Comparison of ENCODE assay signal across 6 cellular contexts in the genomic region with DNA sequence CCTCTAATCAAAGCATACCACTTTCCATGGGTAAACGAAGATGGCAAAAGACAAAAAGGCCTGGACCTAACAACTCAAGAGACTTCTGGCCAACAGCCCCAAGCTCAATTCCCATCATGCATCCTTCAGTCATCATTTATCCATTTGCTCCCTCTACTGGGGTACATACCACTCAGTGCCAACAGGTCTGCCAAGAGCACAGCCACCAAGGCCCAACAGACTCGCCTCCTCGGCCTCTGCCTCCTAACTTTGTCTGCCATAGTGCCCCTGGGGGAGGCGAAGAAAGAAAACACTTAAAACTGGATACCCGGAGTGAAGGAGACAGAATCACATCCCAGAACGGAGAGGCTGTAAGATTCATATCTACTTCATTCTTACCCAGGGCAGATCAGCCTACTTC. TPM values are rescaled to one million over a fixed set of nuclear protein-coding genes. Genes with fewer than 3 reads are reported as not detected.
DNase-seq lines count a peak whose midpoint lies in the region; ATAC-seq and TF ChIP-seq lines count a peak whose summit lies in the region.

No MANE protein-coding gene starts in this region.

- DNase-seq in GM10248 (ENCODE audit: extremely low spot score) (no peak), Panc1 (ENCODE audit: low read depth, low spot score) (no peak), fibroblast of lung (ENCODE audit: low read depth in 2 of 2) (peak; percentile 30 to 34), islet precursor cell (no peak), adrenal gland (no peak)
- no peak for DNase-seq in stimulated activated naive B cell treated with anti-CD40 and anti-IgM and Interleukin-4, amounts not matched to agents 10 μg/mL and 1 μg/mL and 100 μg/mL, for 72 hours

- peak overlapping the region; percentile 82 to 87 for H3K4me3 ChIP-seq in Panc1 (ENCODE audit: low read depth in 2 of 2, low read length in 2 of 2)
- peak overlapping the region; percentile 77 to 94 (median 86) for H3K4me3 ChIP-seq in fibroblast of lung (replicated peaks in 1 of 4; ENCODE audit: control extremely low read depth in 1 of 4, insufficient read depth in 1 of 4, low read depth in 3 of 4, low read length in 4 of 4)
- H3K4me3 ChIP-seq in adrenal gland: peak overlapping the region in 1 of 4 donors; percentile 86

- H3K27ac ChIP-seq in Panc1 (ENCODE audit: low read length): peak overlapping the region; percentile 86
- peak overlapping the region; percentile 89 for H3K27ac ChIP-seq in fibroblast of lung (ENCODE audit: insufficient read depth, low read length)
- H3K27ac ChIP-seq in adrenal gland: no peak overlapping the region

- TF ChIP-seq CTCF in GM10248 (IDR thresholded peaks at IDR 0.05; ENCODE audit: control extremely low read depth, extremely low read depth, low read depth, missing control alignments) (peak; percentile 23), Panc1 (IDR thresholded peaks at IDR 0.05) (no peak), fibroblast of lung (conservative IDR thresholded peaks at IDR 0.05 in 1 of 2, IDR thresholded peaks at IDR 0.05 in 1 of 2; ENCODE audit: low read depth in 1 of 2, low read length in 2 of 2) (no peak), adrenal gland (IDR thresholded peaks at IDR 0.05) (no peak)

- peaks cover 46 to 68% of the 10 kb centered on the region in 2 donors for H3K4me1 Mint-ChIP-seq in stimulated activated naive B cell treated with anti-CD40 and anti-IgM and Interleukin-4, amounts not matched to agents 10 μg/mL and 1 μg/mL and 100 μg/mL, for 72 hours

- H3K27me3 Mint-ChIP-seq in stimulated activated naive B cell treated with anti-CD40 and anti-IgM and Interleukin-4, amounts not matched to agents 10 μg/mL and 1 μg/mL and 100 μg/mL, for 72 hours: no peaks in the 10 kb centered on the region

- peaks cover 7% of the 10 kb centered on the region; the same call in 1 of the 2 replicates for H3K4me1 ChIP-seq in Panc1 (ENCODE audit: control insufficient read depth, insufficient read depth, low read length)
- no peaks in the 10 kb centered on the region for H3K4me1 ChIP-seq in fibroblast of lung (ENCODE audit: control insufficient read depth, extremely low read depth, insufficient read depth, low read length)
- peaks cover 6 to 22% of the 10 kb centered on the region in 2 donors for H3K4me1 ChIP-seq in adrenal gland (replicated peaks in 1 of 2)

- H3K9me3 ChIP-seq in Panc1 (ENCODE audit: control insufficient read depth, insufficient read depth, low read depth, low read length) (no peaks in the 10 kb centered on the region), fibroblast of lung (ENCODE audit: control insufficient read depth, insufficient read depth, low read depth, low read length) (no peaks in the 10 kb centered on the region), adrenal gland (replicated peaks in 1 of 3) (no peaks in the 10 kb centered on the region)

- H3K9ac ChIP-seq in fibroblast of lung (ENCODE audit: insufficient read depth, low read length): peak overlapping the region; percentile 96

- CTCF ChIA-PET in GM10248 (lab: Yijun Ruan, JAX) (interaction anchor here (0.7 to 4.4 kb wide), 8 partner anchors 11 to 269 kb away, joined by 3 to 39 read pairs (median 3); a partner anchor contains a TSS), Panc1 (lab: Charles Lee) (interaction anchor here (0.6 to 1.0 kb wide), 3 partner anchors 11 to 29 kb away, joined by 3 to 5 read pairs (median 3); a partner anchor contains a TSS)

- peak overlapping the region; percentile 91 to 92 for H3K4me3 Mint-ChIP-seq in stimulated activated naive B cell treated with anti-CD40 and anti-IgM and Interleukin-4, amounts not matched to agents 10 μg/mL and 1 μg/mL and 100 μg/mL, for 72 hours

- peak overlapping the region; percentile 7 for H2AFZ ChIP-seq in fibroblast of lung (ENCODE audit: low read length)

- intact Hi-C loops in Panc1 (cut with micrococcal nuclease; ENCODE audit: unreplicated experiment): no loop called here
- intact Hi-C loops in adrenal gland (cut with DNase I): loop anchor here in 1 of 2 donors (5.0 kb wide), 1 partner anchor 39 kb away; a partner anchor contains a TSS

- no peak for ATAC-seq in Panc1
- no peak for ATAC-seq in stimulated activated naive B cell treated with anti-CD40 and anti-IgM and Interleukin-4, amounts not matched to agents 10 μg/mL and 1 μg/mL and 100 μg/mL, for 72 hours (replicated peaks)

- H3K36me3 ChIP-seq in Panc1 (ENCODE audit: control insufficient read depth, insufficient read depth, low read length) (peaks cover 19% of the 10 kb centered on the region; the same call in 1 of the 2 replicates), fibroblast of lung (ENCODE audit: control insufficient read depth, insufficient read depth, low read length) (peaks cover 29% of the 10 kb centered on the region), adrenal gland (replicated peaks in 1 of 2) (peaks cover 0 to 45% of the 10 kb centered on the region in 2 donors)

- WGBS in adrenal gland, 4 donors: 36 to 48% (median 40%) methylated on average over 6 of the region's 6 CpGs

- H3K27me3 ChIP-seq in Panc1 (ENCODE audit: control insufficient read depth, insufficient read depth, low read length) (no peaks in the 10 kb centered on the region), fibroblast of lung (ENCODE audit: control insufficient read depth, insufficient read depth, low read length) (no peaks in the 10 kb centered on the region), adrenal gland (no peaks in the 10 kb centered on the region)

- H4K20me1 ChIP-seq in fibroblast of lung (ENCODE audit: control insufficient read depth, extremely low read depth, insufficient read depth, low read length): no peaks in the 10 kb centered on the region

- no TSS peak for BruUV-seq in Panc1 (replicated peaks; lab: Mats Ljungman, UMichigan)

- peak overlapping the region; percentile 96 for H3K27ac Mint-ChIP-seq in stimulated activated naive B cell treated with anti-CD40 and anti-IgM and Interleukin-4, amounts not matched to agents 10 μg/mL and 1 μg/mL and 100 μg/mL, for 72 hours

- peaks cover 44 to 61% of the 10 kb centered on the region in 2 donors for H3K36me3 Mint-ChIP-seq in stimulated activated naive B cell treated with anti-CD40 and anti-IgM and Interleukin-4, amounts not matched to agents 10 μg/mL and 1 μg/mL and 100 μg/mL, for 72 hours

- peaks cover 21% of the 10 kb centered on the region for H3K79me2 ChIP-seq in fibroblast of lung (ENCODE audit: control insufficient read depth, insufficient read depth, low read length)

- POLR2A ChIA-PET in GM10248 (lab: Yijun Ruan, JAX): interaction anchor here (1.0 to 2.1 kb wide), 7 partner anchors 8 to 39 kb away, joined by 3 to 6 read pairs (median 5); a partner anchor contains a TSS
- POLR2A ChIA-PET in Panc1 (lab: Charles Lee): interaction anchor here (0.6 to 0.7 kb wide), 3 partner anchors 28 to 36 kb away, joined by 3 to 9 read pairs (median 5); no protein-coding TSS in a partner anchor

- H3K4me2 ChIP-seq in fibroblast of lung (ENCODE audit: extremely low read depth, insufficient read depth, low read length): peak overlapping the region; percentile 98

- no peaks in the 10 kb centered on the region for H3K9me3 Mint-ChIP-seq in stimulated activated naive B cell treated with anti-CD40 and anti-IgM and Interleukin-4, amounts not matched to agents 10 μg/mL and 1 μg/mL and 100 μg/mL, for 72 hours

- in situ Hi-C loops in Panc1 (cut with HindIII; ENCODE audit: low pct_unique_long_range_greater_than_20kb, low sequenced_read_pairs): no loop called here

- no peak for TF ChIP-seq POLR2A in adrenal gland (IDR thresholded peaks at IDR 0.05)

RNA-seq across cellular contexts. Expression of a gene that starts 1.1 kb away (rescaled TPM):
- total RNA-seq in Panc1 (2021; ENCODE audit: unreplicated experiment) (268 TPM), fibroblast of lung (73.7 and 77.3 TPM in 2 replicates), adrenal gland (100 to 1,000 TPM in 3 of 8 donors, 10 to 100 TPM in 5; 43.5 to 301 (median 74.7) TPM)
- 193 TPM for polyA plus RNA-seq in Panc1 (2012; ENCODE audit: insufficient read length)
- polyA plus RNA-seq in fibroblast of lung (85.6 and 116 TPM in 2 replicates), adrenal gland (100 to 1,000 TPM in 1 of 3 donors, 10 to 100 TPM in 2; 44.1 to 174 (median 47.0) TPM)
- 65.1 and 73.4 TPM in 2 replicates for polyA plus RNA-seq in fibroblast of lung (2012)
- 242 and 296 TPM in 2 replicates for polyA minus RNA-seq in fibroblast of lung (ENCODE audit: low replicate concordance)

RNA-seq across cellular contexts. Expression of a gene that starts 11.7 kb away (rescaled TPM):
- total RNA-seq in Panc1 (2021; ENCODE audit: unreplicated experiment): 28.2 TPM
- polyA plus RNA-seq in Panc1 (2012; ENCODE audit: insufficient read length): 28.5 TPM
- 26.7 and 34.3 TPM in 2 replicates for total RNA-seq in fibroblast of lung
- polyA plus RNA-seq in fibroblast of lung: 9.1 and 13.7 TPM in 2 replicates
- 22.7 and 32.1 TPM in 2 replicates for polyA plus RNA-seq in fibroblast of lung (2012)
- polyA minus RNA-seq in fibroblast of lung (ENCODE audit: low replicate concordance): 41.3 and 58.3 TPM in 2 replicates
- total RNA-seq in adrenal gland: 10 to 100 TPM; 32.8 to 65.1 (median 54.0) TPM
- polyA plus RNA-seq in adrenal gland: 100 to 1,000 TPM in 2 of 3 donors, 10 to 100 TPM in 1; 60.6 to 146 (median 133) TPM

RNA-seq across cellular contexts. Expression of a gene that starts 25.2 kb away (rescaled TPM):
- 33.2 TPM for total RNA-seq in Panc1 (2021; ENCODE audit: unreplicated experiment)
- polyA plus RNA-seq in Panc1 (2012; ENCODE audit: insufficient read length): 18.8 TPM
- 10.0 and 10.1 TPM in 2 replicates for total RNA-seq in fibroblast of lung
- polyA plus RNA-seq in fibroblast of lung: 12.6 and 14.4 TPM in 2 replicates
- polyA plus RNA-seq in fibroblast of lung (2012): 6.9 and 11.2 TPM in 2 replicates
- 16.5 and 33.4 TPM in 2 replicates for polyA minus RNA-seq in fibroblast of lung (ENCODE audit: low replicate concordance)
- 10 to 100 TPM; 17.6 to 38.9 (median 22.7) TPM for total RNA-seq in adrenal gland
- polyA plus RNA-seq in adrenal gland: 10 to 100 TPM in 2 of 3 donors, 1 to 10 TPM in 1; 9.2 to 29.3 (median 25.5) TPM

RNA-seq across cellular contexts. Expression of a gene that starts 28.8 kb away (rescaled TPM):
- 61.6 TPM for total RNA-seq in Panc1 (2021; ENCODE audit: unreplicated experiment)
- polyA plus RNA-seq in Panc1 (2012; ENCODE audit: insufficient read length): 55.6 TPM
- 6.9 and 9.4 TPM in 2 replicates for total RNA-seq in fibroblast of lung
- polyA plus RNA-seq in fibroblast of lung: 23.8 and 36.6 TPM in 2 replicates
- polyA plus RNA-seq in fibroblast of lung (2012): 27.3 and 41.7 TPM in 2 replicates
- polyA minus RNA-seq in fibroblast of lung (ENCODE audit: low replicate concordance): 39.2 and 56.3 TPM in 2 replicates
- total RNA-seq in adrenal gland: 10 to 100 TPM; 16.8 to 37.2 (median 28.7) TPM
- polyA plus RNA-seq in adrenal gland: 10 to 100 TPM; 30.1 to 33.4 (median 31.3) TPM

RNA-seq across cellular contexts. Expression of a gene that starts 37.3 kb away (rescaled TPM):
- total RNA-seq in Panc1 (2021; ENCODE audit: unreplicated experiment) (78.9 TPM), fibroblast of lung (60.6 and 74.7 TPM in 2 replicates), adrenal gland (100 to 1,000 TPM in 2 of 8 donors, 10 to 100 TPM in 6; 43.4 to 116 (median 83.1) TPM)
- 88.8 TPM for polyA plus RNA-seq in Panc1 (2012; ENCODE audit: insufficient read length)
- polyA plus RNA-seq in fibroblast of lung (109 and 207 TPM in 2 replicates), adrenal gland (100 to 1,000 TPM in 1 of 3 donors, 10 to 100 TPM in 2; 32.5 to 134 (median 32.9) TPM)
- 83.0 and 142 TPM in 2 replicates for polyA plus RNA-seq in fibroblast of lung (2012)
- polyA minus RNA-seq in fibroblast of lung (ENCODE audit: low replicate concordance): 73.0 and 116 TPM in 2 replicates

Comparison
In these comparisons a context has a peak if more than half of its experiments do, and no peak if none do; other contexts are left out.
1. DNase-seq: peak in fibroblast of lung (2 of 2); none in GM10248 (single experiment), Panc1 (single experiment), stimulated activated naive B cell treated with anti-CD40 and anti-IgM and Interleukin-4, amounts not matched to agents 10 μg/mL and 1 μg/mL and 100 μg/mL, for 72 hours (single experiment), islet precursor cell (single experiment) and adrenal gland (0 of 7).
2. H3K27ac ChIP-seq: peak in Panc1 (single experiment) and fibroblast of lung (single experiment); none in adrenal gland (0 of 5).